ENCODE assay signal across 8 cellular contexts in genomic region chr4:37648084-37648817, GRCh38. TPM values are rescaled to one million over a fixed set of nuclear protein-coding genes. Genes with fewer than 3 reads are reported as not detected.
DNase-seq lines count a peak whose midpoint lies in the region; ATAC-seq and TF ChIP-seq lines count a peak whose summit lies in the region.

No MANE protein-coding gene starts in this region.

- TF ChIP-seq CTCF in AG09319 (IDR thresholded peaks at IDR 0.05; ENCODE audit: low read depth, low read length) (no peak), left lung (IDR thresholded peaks at IDR 0.05) (no peak)

- no peak overlapping the region for H3K4me3 ChIP-seq in left lung

- no peak overlapping the region for H3K27ac ChIP-seq in left lung

- H3K27me3 ChIP-seq in left lung: no peaks in the 10 kb centered on the region

- peak; percentile 86 for DNase-seq in AG09319 (ENCODE audit: extremely low read depth, low read depth)
- DNase-seq in KBM-7: peak; percentile 15
- DNase-seq in astrocyte of the hippocampus (ENCODE audit: low read depth, low spot score): peak; percentile 91
- peak in 1 of 2 donors; percentile 73 for DNase-seq in left lung
- no peak for DNase-seq in activated effector memory CD4-positive, alpha-beta T cell treated with Interleukin-2 at 50 U/mL for 16 hours
- DNase-seq in activated CD4-positive, CD25-positive, alpha-beta regulatory T cell treated with anti-CD3 and anti-CD28 coated beads, Interleukin-2, amount 50 U/mL, for 72 hours: no peak
- no peak for DNase-seq in NOMO-1 treated with dmso at 0.1 percent for 144 hours (lab: John Stamatoyannopoulos, UW; ENCODE audit: unreplicated experiment)

- H3K4me1 ChIP-seq in left lung: peaks cover 4 to 11% of the 10 kb centered on the region in 2 donors

- H3K36me3 ChIP-seq in left lung: peaks cover 0 to 42% of the 10 kb centered on the region in 2 donors

- ATAC-seq in left lung: peak; percentile 95
- no peak for ATAC-seq in HG03469 (IDR thresholded peaks at IDR 0.05; ENCODE audit: unreplicated experiment)

- intact Hi-C loops in left lung (cut with DNase I): no loop called here

- no peaks in the 10 kb centered on the region for H3K9me3 ChIP-seq in left lung

- in situ Hi-C loops in KBM-7 (cut with MboI; ENCODE audit: low pct_unique_long_range_greater_than_20kb, low sequenced_read_pairs): no loop called here

RNA-seq across cellular contexts. Expression of gene RELL1, which starts 37.9 kb away (rescaled TPM):
- total RNA-seq in left lung: 10 to 100 TPM; 31.0 to 35.6 TPM

Comparison
In these comparisons a context has a peak if more than half of its experiments do, and no peak if none do; other contexts are left out.
1. DNase-seq: peak in AG09319 (single experiment), KBM-7 (single experiment) and astrocyte of the hippocampus (single experiment); none in activated effector memory CD4-positive, alpha-beta T cell treated with Interleukin-2 at 50 U/mL for 16 hours (single experiment), activated CD4-positive, CD25-positive, alpha-beta regulatory T cell treated with anti-CD3 and anti-CD28 coated beads, Interleukin-2, amount 50 U/mL, for 72 hours (single experiment) and NOMO-1 treated with dmso at 0.1 percent for 144 hours (single experiment).